Comparison of ENCODE assay signal across 14 cellular contexts in the genomic region with DNA sequence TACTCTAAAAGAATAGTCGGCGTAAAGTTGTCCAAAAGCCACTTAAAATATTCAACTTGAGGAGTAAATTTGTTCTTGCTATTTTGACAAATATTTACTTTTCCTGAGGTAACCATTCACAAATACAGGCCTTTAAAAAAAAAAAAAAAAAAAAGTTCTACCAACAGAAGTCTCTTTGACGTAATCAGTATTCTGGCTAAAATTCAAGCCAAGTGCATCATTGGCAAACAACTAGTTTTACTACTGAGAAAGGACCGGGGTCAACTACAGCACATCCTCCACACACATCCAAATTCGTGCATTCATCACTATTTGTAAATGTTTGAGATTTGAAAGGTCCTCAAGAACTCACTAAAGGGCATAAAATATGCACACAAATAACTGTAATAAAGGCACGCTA. TPM values are rescaled to one million over a fixed set of nuclear protein-coding genes. Genes with fewer than 3 reads are reported as not detected.
DNase-seq lines count a peak whose midpoint lies in the region; ATAC-seq, FAIRE-seq and TF ChIP-seq lines count a peak whose summit lies in the region.
"Had no signal": no experiment of that assay in that cellular context is flagged by ENCODE, and none has a peak within 500 bp of the region (broad histone marks: within the 10 kb centered on the region; RNA-seq: fewer than 3 reads in every experiment).

No MANE protein-coding gene starts in this region.

- H3K36me3 ChIP-seq in bronchial epithelial cell (ENCODE audit: control insufficient read depth, insufficient read depth, low read length): no peaks in the 10 kb centered on the region
- no peaks in the 10 kb centered on the region for H3K36me3 ChIP-seq in right lobe of liver
- H3K36me3 ChIP-seq in tibial artery: peaks cover 0 to 5% (median 0%) of the 10 kb centered on the region in 3 donors
- H3K36me3 ChIP-seq in thyroid gland: no peaks in the 10 kb centered on the region

- H3K9me3 Mint-ChIP-seq in activated naive CD4-positive, alpha-beta T cell treated with anti-CD3 and anti-CD28 coated beads, Interleukin-2, amount 50 U/mL, for 24 hours: no peaks in the 10 kb centered on the region
- H3K9me3 Mint-ChIP-seq: activated naive CD4-positive, alpha-beta T cell treated with anti-CD3 and anti-CD28 coated beads for 36 hours had no signal

- peak overlapping the region; percentile 58 for H3K4me3 Mint-ChIP-seq in activated naive CD4-positive, alpha-beta T cell treated with anti-CD3 and anti-CD28 coated beads, Interleukin-2, amount 50 U/mL, for 24 hours

- intact Hi-C loops in right lobe of liver (cut with DNase I): no loop called here
- intact Hi-C loops in tibial artery (cut with DNase I; ENCODE audit: low total_unique reads): loop anchor here (10.0 kb wide), 1 partner anchor 318 kb away; no protein-coding TSS in a partner anchor
- intact Hi-C loops in thyroid gland (cut with DNase I): no loop called here

- FAIRE-seq in bronchial epithelial cell (lab: Jason Lieb, UNC): no peak
- FAIRE-seq: GM12891 had no signal

- TF ChIP-seq CTCF in bronchial epithelial cell (IDR thresholded peaks at IDR 0.05; ENCODE audit: insufficient read depth, low read length, severe bottlenecking) (no peak), right lobe of liver (IDR thresholded peaks at IDR 0.05) (no peak), tibial artery (IDR thresholded peaks at IDR 0.05) (no peak), thyroid gland (IDR thresholded peaks at IDR 0.05) (no peak)

- H3K27ac ChIP-seq in right lobe of liver (peak overlapping the region in 1 of 3 donors; percentile 34), tibial artery (peak overlapping the region; percentile 71 to 97), thyroid gland (no peak overlapping the region)
- H3K27ac ChIP-seq: HL-60 had no signal

- H3K4me1 Mint-ChIP-seq in activated naive CD4-positive, alpha-beta T cell treated with anti-CD3 and anti-CD28 coated beads, Interleukin-2, amount 50 U/mL, for 24 hours: peaks cover 49% of the 10 kb centered on the region

- TF ChIP-seq POLR2A in right lobe of liver (IDR thresholded peaks at IDR 0.05) (no peak), thyroid gland (IDR thresholded peaks at IDR 0.05) (no peak)

- 24% methylated on average over 6 of the region's 6 CpGs for WGBS in right lobe of liver (ENCODE audit: insufficient coverage, low coverage, low lambda C conversion rate, missing lambda C conversion rate)
- 76 to 79% methylated on average over 6 of the region's 6 CpGs for WGBS in thyroid gland, 2 donors

- H3K27me3 Mint-ChIP-seq in activated naive CD4-positive, alpha-beta T cell treated with anti-CD3 and anti-CD28 coated beads, Interleukin-2, amount 50 U/mL, for 24 hours: no peaks in the 10 kb centered on the region

- H3K27ac Mint-ChIP-seq in activated naive CD4-positive, alpha-beta T cell treated with anti-CD3 and anti-CD28 coated beads, Interleukin-2, amount 50 U/mL, for 24 hours: no peak overlapping the region
- H3K27ac Mint-ChIP-seq: activated naive CD4-positive, alpha-beta T cell treated with anti-CD3 and anti-CD28 coated beads for 36 hours had no signal

- no peak for DNase-seq in activated naive CD4-positive, alpha-beta T cell treated with anti-CD3 and anti-CD28 coated beads, Interleukin-2, amount 50 U/mL, for 16 hours
- DNase-seq in bronchial epithelial cell (ENCODE audit: low read depth) (peak; percentile 53), right lobe of liver (peak in 1 of 3 donors; percentile 54), tibial artery (no peak), thyroid gland (no peak)
- DNase-seq in stimulated activated CD8-positive, alpha-beta memory T cell treated with anti-CD3 and anti-CD28 coated beads, Interleukin-4, amount 100 ng/mL, for 48 hours: no peak
- DNase-seq: activated naive CD4-positive, alpha-beta T cell treated with anti-CD3 and anti-CD28 coated beads for 36 hours; C1 segment of cervical spinal cord; posterior cingulate gyrus had no signal

- H3K27me3 ChIP-seq in bronchial epithelial cell (ENCODE audit: control insufficient read depth, insufficient read depth, low read length): no peaks in the 10 kb centered on the region
- no peaks in the 10 kb centered on the region for H3K27me3 ChIP-seq in right lobe of liver
- peaks cover 0 to 14% of the 10 kb centered on the region in 2 donors for H3K27me3 ChIP-seq in tibial artery
- H3K27me3 ChIP-seq in thyroid gland: no peaks in the 10 kb centered on the region

- H3K9me3 ChIP-seq in right lobe of liver (no peaks in the 10 kb centered on the region), tibial artery (no peaks in the 10 kb centered on the region), thyroid gland (no peaks in the 10 kb centered on the region)

- ATAC-seq in right lobe of liver: peak; percentile 4 to 44 (median 36)
- no peak for ATAC-seq in GM21423 (IDR thresholded peaks at IDR 0.05; ENCODE audit: unreplicated experiment)

- H3K4me1 ChIP-seq in right lobe of liver (peaks cover 0 to 33% (median 3%) of the 10 kb centered on the region in 4 donors), tibial artery (peaks cover 0 to 51% (median 39%) of the 10 kb centered on the region in 4 donors), thyroid gland (peaks cover 34 to 35% of the 10 kb centered on the region in 2 donors)

- H3K4me3 ChIP-seq in bronchial epithelial cell (ENCODE audit: low read depth, low read length) (no peak overlapping the region), right lobe of liver (peak overlapping the region in 1 of 3 donors; percentile 2), tibial artery (peak overlapping the region in 1 of 2 donors; percentile 79), thyroid gland (replicated peaks in 1 of 3) (no peak overlapping the region)

- H3K36me3 Mint-ChIP-seq in activated naive CD4-positive, alpha-beta T cell treated with anti-CD3 and anti-CD28 coated beads, Interleukin-2, amount 50 U/mL, for 24 hours: peaks cover 4% of the 10 kb centered on the region

RNA-seq across cellular contexts. Expression of a gene that starts 2.0 kb away (rescaled TPM):
- total RNA-seq in bronchial epithelial cell: 117 and 130 TPM in 2 replicates
- total RNA-seq in right lobe of liver: 10 to 100 TPM in 4 of 6 experiments, 1 to 10 TPM in 2; 5.2 to 43.8 (median 20.1) TPM
- total RNA-seq in thyroid gland: 100 to 1,000 TPM in 1 of 4 donors, 10 to 100 TPM in 3; 75.3 to 111 (median 95.8) TPM

RNA-seq across cellular contexts. Expression of a gene that starts 33.1 kb away (rescaled TPM):
- total RNA-seq in bronchial epithelial cell: 0.51 and 2.1 TPM in 2 replicates
- total RNA-seq in right lobe of liver: not detected
- not detected for total RNA-seq in thyroid gland
- total RNA-seq: activated naive CD4-positive, alpha-beta T cell treated with anti-CD3 and anti-CD28 coated beads for 36 hours; T-helper 2 cell treated with Interferon-gamma antibody and Interleukin-4, amounts not matched to agents 100 ng/mL and 5 ng/mL, for 36 hours had no signal

RNA-seq across cellular contexts. Expression of a gene that starts 44.9 kb away (rescaled TPM):
- total RNA-seq in bronchial epithelial cell: 14.0 and 17.8 TPM in 2 replicates
- 10 to 100 TPM; 19.3 to 56.3 (median 36.3) TPM for total RNA-seq in right lobe of liver
- total RNA-seq in thyroid gland: 10 to 100 TPM in 3 of 4 donors, 1 to 10 TPM in 1; 8.3 to 69.9 (median 48.3) TPM

Comparison
In these comparisons a context has a peak if more than half of its experiments do, and no peak if none do; other contexts are left out.
1. H3K27ac ChIP-seq: peak in tibial artery (2 of 2); none in thyroid gland (0 of 3).